ENCODE assay signal across 18 cellular contexts in the genomic region with DNA sequence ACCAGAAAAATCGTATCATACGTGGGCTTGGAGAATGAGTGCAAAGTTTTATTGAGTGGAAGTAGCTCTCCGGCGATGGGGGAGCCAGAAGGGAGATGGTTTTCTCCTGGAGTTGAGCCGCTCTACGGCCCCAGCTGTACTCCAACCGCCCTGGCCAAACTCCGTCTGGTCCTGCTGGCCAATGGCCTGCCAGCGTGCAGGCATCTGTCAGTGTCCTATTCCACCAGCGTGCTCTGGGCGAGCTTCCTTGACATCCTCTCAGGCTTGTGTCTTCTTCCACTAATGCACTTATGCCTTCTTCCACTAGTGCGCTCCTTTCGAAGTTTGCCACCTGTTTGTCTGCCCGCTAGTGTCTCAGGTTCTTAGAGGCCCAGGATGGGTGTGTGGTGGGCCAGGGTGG.
"Had no signal": no experiment of that assay in that cellular context is flagged by ENCODE, and none has a peak within 500 bp of the region (broad histone marks: within the 10 kb centered on the region; RNA-seq: fewer than 3 reads in every experiment).

No MANE protein-coding gene starts in this region.

- H3K36me3 ChIP-seq: SJCRH30 had no signal

- H3K27ac ChIP-seq: RWPE1, SJCRH30 had no signal

- H3K9me3 ChIP-seq: SJCRH30 had no signal

- H3K4me1 ChIP-seq: SJCRH30 had no signal

- ATAC-seq: SK-N-SH treated with all-trans-retinoic acid at 6 μM for 48 hours had no signal

- H3K4me3 ChIP-seq: SJCRH30 had no signal

- DNase-seq: KBM-7, MV-4-11, NCI-H1048, NCI-H1105, NCI-H1417, NCI-H1436 treated with DMSO at 0.1 percent for 48 hours, NCI-H1694, NCI-H1930, NCI-H2081, NCI-H2107, NCI-H2227 treated with DMSO at 0.1 percent for 48 hours, NCI-H524, NCI-H526 treated with DMSO at 0.1 percent for 48 hours, NCI-H748 treated with DMSO at 0.1 percent for 48 hours, SHP77 treated with DMSO at 0.1 percent for 48 hours, SJCRH30 had no signal

- H3K27me3 ChIP-seq: SJCRH30 had no signal
